In the genomic region with DNA sequence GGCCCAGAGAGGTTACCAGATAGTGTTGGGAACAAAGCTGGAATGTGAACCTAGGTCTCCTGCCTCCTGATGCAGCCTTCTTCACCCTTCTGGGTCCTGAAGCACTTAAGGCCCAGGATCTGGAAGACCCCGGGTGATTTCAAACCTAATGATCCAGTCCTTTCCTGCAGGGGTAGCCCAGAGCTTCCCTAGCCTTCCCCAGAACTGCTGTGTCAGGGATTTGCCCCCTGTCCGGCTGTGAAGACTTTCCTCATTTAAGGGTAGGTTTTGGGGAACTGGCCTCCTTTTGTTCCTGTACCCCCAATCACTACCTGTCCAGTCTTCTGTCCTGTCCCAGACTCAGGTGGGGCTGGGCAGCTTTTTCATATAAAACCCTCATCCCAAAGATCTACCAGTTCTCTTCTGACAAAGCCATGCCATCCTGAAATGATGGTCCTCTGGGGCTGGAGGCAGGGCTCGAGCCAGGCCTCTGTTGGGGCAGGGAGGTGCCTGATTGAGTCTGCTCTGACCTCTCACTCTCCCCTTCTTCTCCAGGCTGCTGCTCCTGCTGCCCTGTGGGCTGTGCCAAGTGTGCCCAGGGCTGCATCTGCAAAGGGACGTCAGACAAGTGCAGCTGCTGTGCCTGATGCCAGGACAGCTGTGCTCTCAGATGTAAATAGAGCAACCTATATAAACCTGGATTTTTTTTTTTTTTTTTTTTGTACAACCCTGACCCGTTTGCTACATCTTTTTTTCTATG, we compare ENCODE assay signal across 9 cellular contexts. TPM values are rescaled to one million over a fixed set of nuclear protein-coding genes. Genes with fewer than 3 reads are reported as not detected.
A peak's percentile ranks its signal among the peaks of the same experiment; 100 is the strongest.
DNase-seq lines count a peak whose midpoint lies in the region; TF ChIP-seq lines count a peak whose summit lies in the region.
"Had no signal": no experiment of that assay in that cellular context is flagged by ENCODE, and none has a peak within 500 bp of the region (broad histone marks: within the 10 kb centered on the region; RNA-seq: fewer than 3 reads in every experiment).

No MANE protein-coding gene starts in this region.

- TF ChIP-seq POLR2A in Peyer's patch (IDR thresholded peaks at IDR 0.05) = no peak

- H3K4me3 Mint-ChIP-seq in CD8-positive, alpha-beta memory T cell = peak overlapping the region; percentile 94 to 98 (median 97)

- peak overlapping the region in 5 of 8 donors; percentile 41 to 90 (median 66) for H3K27ac Mint-ChIP-seq in CD8-positive, alpha-beta memory T cell

- no peaks in the 10 kb centered on the region for H3K9me3 ChIP-seq in CD8-positive, alpha-beta memory T cell (ENCODE audit: low read length)
- H3K9me3 ChIP-seq in Peyer's patch (peaks cover 0 to 3% (median 0%) of the 10 kb centered on the region in 4 donors), osteoblast (ENCODE audit: low read depth, low read length) (no peaks in the 10 kb centered on the region)

- no peaks in the 10 kb centered on the region for H3K27me3 ChIP-seq in CD8-positive, alpha-beta memory T cell (ENCODE audit: insufficient read depth, low read length, poor library complexity, severe bottlenecking)
- no peaks in the 10 kb centered on the region for H3K27me3 ChIP-seq in Peyer's patch
- H3K27me3 ChIP-seq in osteoblast (ENCODE audit: insufficient read depth, low read length) = no peaks in the 10 kb centered on the region

- no peaks in the 10 kb centered on the region for H3K27me3 Mint-ChIP-seq in CD8-positive, alpha-beta memory T cell

- H2AFZ ChIP-seq in osteoblast (ENCODE audit: low read length) = no peak overlapping the region

- H3K36me3 Mint-ChIP-seq in CD8-positive, alpha-beta memory T cell = peaks cover 3 to 6% (median 6%) of the 10 kb centered on the region in 3 donors

- peak overlapping the region; percentile 86 for H3K4me3 ChIP-seq in CD8-positive, alpha-beta memory T cell (ENCODE audit: low read length)
- H3K4me3 ChIP-seq in Peyer's patch = peak overlapping the region; percentile 39 to 69 (median 56)
- H3K4me3 ChIP-seq in osteoblast (ENCODE audit: insufficient read depth, low read length) = peak overlapping the region; percentile 85

- POLR2A ChIA-PET in CD8-positive, alpha-beta memory T cell (lab: Charles Lee) = interaction anchor here (0.7 to 1.9 kb wide), 7 partner anchors 26 to 412 kb away, joined by 3 to 10 read pairs (median 6); partner anchors contain the start of genes HERPUD1, MT1E, MT1F and MT2A

- H3K79me2 ChIP-seq in osteoblast (ENCODE audit: insufficient read depth, low read length) = no peaks in the 10 kb centered on the region

- H3K4me2 ChIP-seq in osteoblast (ENCODE audit: insufficient read depth, low read length) = peak overlapping the region; percentile 100

- no peaks in the 10 kb centered on the region for H4K20me1 ChIP-seq in osteoblast (ENCODE audit: insufficient read depth, low read length)

- DNase-seq in CD8-positive, alpha-beta memory T cell = no peak
- no peak for DNase-seq in Peyer's patch
- DNase-seq in epithelial cell of prostate (ENCODE audit: low read depth, low spot score) = no peak
- no peak for DNase-seq in osteoblast (ENCODE audit: insufficient read length, low spot score, missing footprints)
- no peak for DNase-seq in DMS153 treated with DMSO at 0.1 percent for 48 hours (lab: John Stamatoyannopoulos, UW; ENCODE audit: unreplicated experiment)
- DNase-seq in NCI-H1694 (lab: John Stamatoyannopoulos, UW) = no peak
- DNase-seq in NCI-H1092 (lab: John Stamatoyannopoulos, UW) = no peak
- DNase-seq in NCI-H2196 (lab: John Stamatoyannopoulos, UW; ENCODE audit: unreplicated experiment) = no peak

- H3K9me3 Mint-ChIP-seq in CD8-positive, alpha-beta memory T cell = peaks cover 0 to 3% (median 0%) of the 10 kb centered on the region in 5 donors

- CTCF ChIA-PET in CD8-positive, alpha-beta memory T cell (lab: Charles Lee) = interaction anchor here (1.3 to 1.9 kb wide), 5 partner anchors 10 to 106 kb away, joined by 3 to 7 read pairs (median 4); no protein-coding TSS in a partner anchor

- H3K36me3 ChIP-seq in CD8-positive, alpha-beta memory T cell (ENCODE audit: insufficient read depth, low read length) = no peaks in the 10 kb centered on the region
- H3K36me3 ChIP-seq in Peyer's patch (no peaks in the 10 kb centered on the region), osteoblast (ENCODE audit: insufficient read depth, low read length) (no peaks in the 10 kb centered on the region)
- H3K36me3 ChIP-seq: cardiac muscle cell had no signal

- peaks cover 17% of the 10 kb centered on the region for H3K4me1 ChIP-seq in CD8-positive, alpha-beta memory T cell (ENCODE audit: insufficient read depth, low read length)
- H3K4me1 ChIP-seq in Peyer's patch (peaks cover 0 to 17% (median 8%) of the 10 kb centered on the region in 4 donors), osteoblast (ENCODE audit: insufficient read depth, low read length) (peaks cover 14% of the 10 kb centered on the region)

- H3K27ac ChIP-seq in CD8-positive, alpha-beta memory T cell (ENCODE audit: low read depth, low read length) = no peak overlapping the region
- H3K27ac ChIP-seq in Peyer's patch (no peak overlapping the region), epithelial cell of prostate (peak overlapping the region; percentile 63), osteoblast (ENCODE audit: low read depth, low read length) (no peak overlapping the region)
- H3K27ac ChIP-seq: cardiac muscle cell had no signal

- TF ChIP-seq CTCF in Peyer's patch (IDR thresholded peaks at IDR 0.05) (no peak), osteoblast (IDR thresholded peaks at IDR 0.05; ENCODE audit: extremely low read depth, low read depth, low read length) (no peak)

- peaks cover 26 to 29% (median 27%) of the 10 kb centered on the region in 3 donors for H3K4me1 Mint-ChIP-seq in CD8-positive, alpha-beta memory T cell

RNA-seq across cellular contexts. Expression of gene MT1X, which starts 1.3 kb away (rescaled TPM):
- 10 to 100 TPM; 85.4 to 93.8 TPM for total RNA-seq in CD8-positive, alpha-beta memory T cell
- 181 TPM for polyA plus RNA-seq in CD8-positive, alpha-beta memory T cell
- total RNA-seq in Peyer's patch = 1,000 to 10,000 TPM in 1 of 4 donors, 100 to 1,000 TPM in 3; 121 to 1,155 (median 305) TPM
- total RNA-seq in osteoblast = 81.4 and 86.0 TPM in 2 replicates

RNA-seq across cellular contexts. Expression of gene MT1H, which starts 14.0 kb away (rescaled TPM):
- total RNA-seq in CD8-positive, alpha-beta memory T cell = 1 to 10 TPM; 4.8 to 5.5 TPM
- polyA plus RNA-seq in CD8-positive, alpha-beta memory T cell = not detected
- total RNA-seq in Peyer's patch (1,000 to 10,000 TPM in 1 of 4 donors, 10 to 100 TPM in 1, 1 to 10 TPM in 1, not detected in 1; 5.8 to 2,098 (median 30.1) TPM), osteoblast (not detected in 2 replicates)
- total RNA-seq: cardiac muscle cell had no signal
- polyA plus RNA-seq: cardiac muscle cell had no signal

RNA-seq across cellular contexts. Expression of gene MT1G, which starts 15.7 kb away (rescaled TPM):
- 10 to 100 TPM; 41.0 to 46.8 TPM for total RNA-seq in CD8-positive, alpha-beta memory T cell
- polyA plus RNA-seq in CD8-positive, alpha-beta memory T cell = not detected
- total RNA-seq in Peyer's patch (1,000 to 10,000 TPM in 1 of 4 donors, 100 to 1,000 TPM in 2, 10 to 100 TPM in 1; 17.8 to 5,605 (median 130) TPM), osteoblast (not detected in 2 replicates)
- total RNA-seq: cardiac muscle cell had no signal
- polyA plus RNA-seq: cardiac muscle cell had no signal

RNA-seq across cellular contexts. Expression of gene MT1F, which starts 25.8 kb away (rescaled TPM):
- total RNA-seq in CD8-positive, alpha-beta memory T cell = 10 to 100 TPM; 17.9 to 18.6 TPM
- polyA plus RNA-seq in CD8-positive, alpha-beta memory T cell = 60.7 TPM
- total RNA-seq in Peyer's patch = 100 to 1,000 TPM in 1 of 4 donors, 10 to 100 TPM in 2, 1 to 10 TPM in 1; 8.0 to 310 (median 44.1) TPM
- total RNA-seq in osteoblast = 2.1 and 3.3 TPM in 2 replicates
- total RNA-seq: cardiac muscle cell had no signal
- polyA plus RNA-seq: cardiac muscle cell had no signal

RNA-seq across cellular contexts. Expression of gene MT1B, which starts 31.9 kb away (rescaled TPM):
- total RNA-seq in CD8-positive, alpha-beta memory T cell = not detected
- not detected for polyA plus RNA-seq in CD8-positive, alpha-beta memory T cell
- total RNA-seq in Peyer's patch (10 to 100 TPM in 1 of 4 donors, not detected in 3; 39.3 TPM), osteoblast (not detected in 2 replicates)
- total RNA-seq: cardiac muscle cell had no signal
- polyA plus RNA-seq: cardiac muscle cell had no signal

Comparison
In these comparisons a context has a peak if more than half of its experiments do, and no peak if none do; other contexts are left out.
1. RNA of gene MT1G, which starts 15.7 kb away (total RNA-seq): 17.8 to 5,605 TPM in Peyer's patch and 41.0 to 46.8 TPM in CD8-positive, alpha-beta memory T cell; not detected in osteoblast; every median in the first group is over 10 times any median in the second.
2. Peak in every context shown above with its lines, with median percentiles within 50 percentile points of each other: H3K4me3 ChIP-seq.